In genomic region chr19:48397636-48398328, GRCh38 we compare ENCODE assay signal across 1 cellular context.
TF ChIP-seq lines count a peak whose summit lies in the region.

No MANE protein-coding gene starts in this region.

TF ChIP-seq in IMR-90, 13 proteins besides CTCF, POLR2A, EP300 and RAD21 (continued from another document):
- TF ChIP-seq, protein P1, sequence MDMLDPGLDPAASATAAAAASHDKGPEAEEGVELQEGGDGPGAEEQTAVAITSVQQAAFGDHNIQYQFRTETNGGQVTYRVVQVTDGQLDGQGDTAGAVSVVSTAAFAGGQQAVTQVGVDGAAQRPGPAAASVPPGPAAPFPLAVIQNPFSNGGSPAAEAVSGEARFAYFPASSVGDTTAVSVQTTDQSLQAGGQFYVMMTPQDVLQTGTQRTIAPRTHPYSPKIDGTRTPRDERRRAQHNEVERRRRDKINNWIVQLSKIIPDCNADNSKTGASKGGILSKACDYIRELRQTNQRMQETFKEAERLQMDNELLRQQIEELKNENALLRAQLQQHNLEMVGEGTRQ (IDR thresholded peaks at IDR 0.05; ENCODE audit: low read depth, low read length), result no peak
- TF ChIP-seq CEBPB (IDR thresholded peaks at IDR 0.05; ENCODE audit: low read depth, low read length) (no peak), CHD1 (IDR thresholded peaks at IDR 0.05; ENCODE audit: low read depth, low read length) (no peak), MAZ (IDR thresholded peaks at IDR 0.05; ENCODE audit: borderline replicate concordance, low read depth, low read length) (no peak), RFX5 (IDR thresholded peaks at IDR 0.05; ENCODE audit: low read depth, low read length) (no peak), NFE2L2 (IDR thresholded peaks at IDR 0.05; ENCODE audit: low read depth, low read length) (no peak), BHLHE40 (IDR thresholded peaks at IDR 0.05; ENCODE audit: low read depth, low read length) (no peak), MAFK (IDR thresholded peaks at IDR 0.05; ENCODE audit: low read depth, low read length) (no peak), RCOR1 (IDR thresholded peaks at IDR 0.05; ENCODE audit: insufficient replicate concordance, low read length) (no peak), SMC3 (IDR thresholded peaks at IDR 0.05; ENCODE audit: low read depth, low read length) (no peak), ELK1 (IDR thresholded peaks at IDR 0.05; ENCODE audit: borderline replicate concordance, low read depth, low read length) (no peak), MXI1 (IDR thresholded peaks at IDR 0.05; ENCODE audit: borderline replicate concordance, low read depth, low read length) (no peak)
